ENCODE assay signal across 16 cellular contexts in the genomic region with DNA sequence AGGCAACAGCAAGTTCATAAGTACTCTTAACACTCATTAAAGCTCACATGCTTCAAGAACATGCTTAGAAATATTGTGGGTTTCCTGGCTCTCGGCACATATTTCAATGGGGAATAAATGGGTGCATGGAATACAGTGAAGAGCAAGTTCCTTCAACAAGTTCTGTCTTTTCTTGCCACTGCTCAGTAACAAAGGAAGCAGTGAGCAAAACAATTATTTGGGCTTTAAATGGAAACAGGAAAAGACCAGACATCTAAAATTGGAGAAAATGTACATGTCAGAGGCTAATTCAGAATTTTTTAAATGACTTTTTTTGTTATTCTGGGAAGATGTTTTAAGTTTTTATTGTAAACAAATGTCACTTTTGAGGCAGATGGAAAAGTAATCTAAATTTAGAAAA.
DNase-seq lines count a peak whose midpoint lies in the region; ATAC-seq and TF ChIP-seq lines count a peak whose summit lies in the region.
"Had no signal": no experiment of that assay in that cellular context is flagged by ENCODE, and none has a peak within 500 bp of the region (broad histone marks: within the 10 kb centered on the region; RNA-seq: fewer than 3 reads in every experiment).

No MANE protein-coding gene starts in this region.

- ATAC-seq in lower lobe of right lung = no peak
- ATAC-seq in HG03342 (IDR thresholded peaks at IDR 0.05; ENCODE audit: unreplicated experiment) = no peak
- no peak for ATAC-seq in GM21619 (IDR thresholded peaks at IDR 0.05; ENCODE audit: unreplicated experiment)
- ATAC-seq: CD8-positive, alpha-beta T cell; HepG2 had no signal

- H3K4me2 ChIP-seq in BLaER1 = peak overlapping the region; percentile 38

- H3K36me3 ChIP-seq in BLaER1 (no peaks in the 10 kb centered on the region), lower lobe of right lung (no peaks in the 10 kb centered on the region), prostate gland (no peaks in the 10 kb centered on the region)
- H3K36me3 ChIP-seq: HAP-1 had no signal

- intact Hi-C loops in lower lobe of right lung (cut with DNase I) (no loop called here), prostate gland (cut with DNase I) (no loop called here)

- H3K27ac ChIP-seq in BLaER1 (no peak overlapping the region), lower lobe of right lung (no peak overlapping the region), prostate gland (no peak overlapping the region)
- H3K27ac ChIP-seq: C4-2B had no signal

- no peak overlapping the region for H3K4me3 ChIP-seq in BLaER1
- no peak overlapping the region for H3K4me3 ChIP-seq in lower lobe of right lung
- no peak overlapping the region for H3K4me3 ChIP-seq in prostate gland
- H3K4me3 ChIP-seq: HAP-1 had no signal

- WGBS in prostate gland = 79% methylated on average over 1 of the region's 1 CpG

- H3K9me3 ChIP-seq in BLaER1 (no peaks in the 10 kb centered on the region), lower lobe of right lung (no peaks in the 10 kb centered on the region), prostate gland (no peaks in the 10 kb centered on the region)
- H3K9me3 ChIP-seq: HAP-1 had no signal

- no peak overlapping the region for H3K9ac ChIP-seq in BLaER1

- no peak for TF ChIP-seq CTCF in lower lobe of right lung (IDR thresholded peaks at IDR 0.05)
- TF ChIP-seq CTCF in prostate gland (IDR thresholded peaks at IDR 0.05) = no peak

- no peaks in the 10 kb centered on the region for H3K27me3 ChIP-seq in BLaER1
- H3K27me3 ChIP-seq in lower lobe of right lung (ENCODE audit: low read depth) = no peaks in the 10 kb centered on the region
- H3K27me3 ChIP-seq in prostate gland (replicated peaks; ENCODE audit: insufficient read depth) = no peaks in the 10 kb centered on the region

- no peaks in the 10 kb centered on the region for H4K20me1 ChIP-seq in BLaER1

- H3K4me1 ChIP-seq in BLaER1 (peaks cover 22% of the 10 kb centered on the region), lower lobe of right lung (no peaks in the 10 kb centered on the region), prostate gland (replicated peaks) (no peaks in the 10 kb centered on the region)
- H3K4me1 ChIP-seq: HAP-1 had no signal

- DNase-seq in DMS79 treated with DMSO at 0.1 percent for 48 hours (lab: John Stamatoyannopoulos, UW) = peak; percentile 66
- peak; percentile 21 for DNase-seq in globus pallidus (ENCODE audit: low spot score)
- peak; percentile 12 for DNase-seq in midbrain (lab: John Stamatoyannopoulos, UW)
- no peak for DNase-seq in lower lobe of right lung
- no peak for DNase-seq in prostate gland (ENCODE audit: low spot score)
- DNase-seq: ACHN; CD8-positive, alpha-beta T cell; COR-L47; DMS53; EL had no signal

- no peak for TF ChIP-seq POLR2A in prostate gland (IDR thresholded peaks at IDR 0.05)

Comparison
In these comparisons a context has a peak if more than half of its experiments do, and no peak if none do; other contexts are left out.
1. DNase-seq: peak in DMS79 treated with DMSO at 0.1 percent for 48 hours (single experiment), globus pallidus (single experiment) and midbrain (single experiment); none in lower lobe of right lung (single experiment) and prostate gland (single experiment).